8 cellular contexts compared by ENCODE assay signal in genomic region chr16:88705746-88706287, GRCh38. TPM values are rescaled to one million over a fixed set of nuclear protein-coding genes. Genes with fewer than 3 reads are reported as not detected.
DNase-seq lines count a peak whose midpoint lies in the region; ATAC-seq and TF ChIP-seq lines count a peak whose summit lies in the region.

No MANE protein-coding gene starts in this region.

- peak overlapping the region; percentile 93 for H3K27ac Mint-ChIP-seq in endothelial cell (ENCODE audit: unreplicated experiment)
- peak overlapping the region; percentile 88 to 100 (median 96) for H3K27ac Mint-ChIP-seq in naive thymus-derived CD8-positive, alpha-beta T cell

- POLR2A ChIA-PET in naive thymus-derived CD8-positive, alpha-beta T cell (lab: Charles Lee), result interaction anchor here (0.7 to 8.7 kb wide), 15 partner anchors 10 to 88 kb away, joined by 3 to 100 read pairs (median 4); partner anchors contain the start of gene MVD
- POLR2A ChIA-PET in GM10248 (lab: Yijun Ruan, JAX), result no interaction called here

- H3K4me3 Mint-ChIP-seq in endothelial cell (ENCODE audit: unreplicated experiment), result peak overlapping the region; percentile 95
- peak overlapping the region; percentile 93 to 99 (median 96) for H3K4me3 Mint-ChIP-seq in naive thymus-derived CD8-positive, alpha-beta T cell

- H3K27me3 Mint-ChIP-seq in endothelial cell (ENCODE audit: unreplicated experiment), result peaks cover 28% of the 10 kb centered on the region
- no peaks in the 10 kb centered on the region for H3K27me3 Mint-ChIP-seq in naive thymus-derived CD8-positive, alpha-beta T cell

- H3K9me3 Mint-ChIP-seq in endothelial cell (ENCODE audit: unreplicated experiment), result no peaks in the 10 kb centered on the region
- H3K9me3 Mint-ChIP-seq in naive thymus-derived CD8-positive, alpha-beta T cell, result no peaks in the 10 kb centered on the region

- peak; percentile 21 for DNase-seq in NCI-H748 (lab: John Stamatoyannopoulos, UW; ENCODE audit: unreplicated experiment)
- DNase-seq in NCI-H748 treated with DMSO at 0.1 percent for 48 hours (lab: John Stamatoyannopoulos, UW), result no peak
- DNase-seq in RKO (ENCODE audit: low spot score), result peak; percentile 22
- no peak for DNase-seq in endothelial cell (ENCODE audit: low spot score)
- peak in 2 of 10 donors; percentile 24 to 28 for DNase-seq in naive thymus-derived CD8-positive, alpha-beta T cell
- DNase-seq in activated gamma-delta T cell treated with Interleukin-2 at 50 U/mL for 16 hours, result no peak
- DNase-seq in GM10248 (ENCODE audit: extremely low spot score), result no peak

- ATAC-seq in HG02678 (IDR thresholded peaks at IDR 0.05; ENCODE audit: unreplicated experiment), result peak; percentile 26
- peak; percentile 8 to 9 for ATAC-seq in naive thymus-derived CD8-positive, alpha-beta T cell

- H3K36me3 Mint-ChIP-seq in endothelial cell (ENCODE audit: low read depth, unreplicated experiment), result peaks cover 17% of the 10 kb centered on the region
- peaks cover 0 to 4% (median 0%) of the 10 kb centered on the region in 3 donors for H3K36me3 Mint-ChIP-seq in naive thymus-derived CD8-positive, alpha-beta T cell

- CTCF ChIA-PET in GM10248 (lab: Yijun Ruan, JAX), result interaction anchor here (1.0 to 2.4 kb wide), 4 partner anchors 17 to 43 kb away, joined by 3 to 12 read pairs (median 4); partner anchors contain the start of genes MVD and SNAI3

- peaks cover 47% of the 10 kb centered on the region for H3K4me1 Mint-ChIP-seq in endothelial cell (ENCODE audit: unreplicated experiment)
- peaks cover 23 to 59% (median 57%) of the 10 kb centered on the region in 4 donors for H3K4me1 Mint-ChIP-seq in naive thymus-derived CD8-positive, alpha-beta T cell

- TF ChIP-seq CTCF in endothelial cell (IDR thresholded peaks at IDR 0.05; ENCODE audit: unreplicated experiment) (no peak), GM10248 (IDR thresholded peaks at IDR 0.05; ENCODE audit: control extremely low read depth, extremely low read depth, low read depth, missing control alignments) (no peak)

RNA-seq across cellular contexts. Expression of gene RNF166, which starts 0.4 kb away (rescaled TPM):
- 74.2 TPM for total RNA-seq in endothelial cell (ENCODE audit: unreplicated experiment)
- 100 to 1,000 TPM; 209 to 230 TPM for total RNA-seq in naive thymus-derived CD8-positive, alpha-beta T cell
- 100 to 1,000 TPM in 2 of 3 donors, 10 to 100 TPM in 1; 79.4 to 104 (median 101) TPM for polyA plus RNA-seq in naive thymus-derived CD8-positive, alpha-beta T cell

RNA-seq across cellular contexts. Expression of gene CTU2, which starts 0.5 kb away (rescaled TPM):
- total RNA-seq in endothelial cell (ENCODE audit: unreplicated experiment), result 20.8 TPM
- total RNA-seq in naive thymus-derived CD8-positive, alpha-beta T cell, result 10 to 100 TPM; 28.7 to 31.5 TPM
- polyA plus RNA-seq in naive thymus-derived CD8-positive, alpha-beta T cell, result 10 to 100 TPM; 16.9 to 21.9 (median 19.0) TPM

RNA-seq across cellular contexts. Expression of gene SNAI3, which starts 19.5 kb away (rescaled TPM):
- total RNA-seq in endothelial cell (ENCODE audit: unreplicated experiment), result 2.6 TPM
- total RNA-seq in naive thymus-derived CD8-positive, alpha-beta T cell, result 1 to 10 TPM; 2.3 to 2.5 TPM
- polyA plus RNA-seq in naive thymus-derived CD8-positive, alpha-beta T cell, result 1 to 10 TPM; 3.3 to 6.1 (median 5.3) TPM

RNA-seq across cellular contexts. Expression of gene MVD, which starts 42.9 kb away (rescaled TPM):
- total RNA-seq in endothelial cell (ENCODE audit: unreplicated experiment), result 123 TPM
- 10 to 100 TPM; 40.2 to 42.7 TPM for total RNA-seq in naive thymus-derived CD8-positive, alpha-beta T cell
- 10 to 100 TPM; 14.4 to 20.4 (median 18.5) TPM for polyA plus RNA-seq in naive thymus-derived CD8-positive, alpha-beta T cell

RNA-seq across cellular contexts. Expression of gene CYBA, which starts 55.0 kb away (rescaled TPM):
- total RNA-seq in endothelial cell (ENCODE audit: unreplicated experiment), result 140 TPM
- 100 to 1,000 TPM; 231 to 235 TPM for total RNA-seq in naive thymus-derived CD8-positive, alpha-beta T cell
- polyA plus RNA-seq in naive thymus-derived CD8-positive, alpha-beta T cell, result 100 to 1,000 TPM; 625 to 787 (median 649) TPM

Comparison
In these comparisons a context has a peak if more than half of its experiments do, and no peak if none do; other contexts are left out.
1. DNase-seq: peak in NCI-H748 (single experiment) and RKO (single experiment); none in NCI-H748 treated with DMSO at 0.1 percent for 48 hours (single experiment), endothelial cell (single experiment), activated gamma-delta T cell treated with Interleukin-2 at 50 U/mL for 16 hours (single experiment) and GM10248 (single experiment).